ENCODE assay signal across 10 cellular contexts in the genomic region with DNA sequence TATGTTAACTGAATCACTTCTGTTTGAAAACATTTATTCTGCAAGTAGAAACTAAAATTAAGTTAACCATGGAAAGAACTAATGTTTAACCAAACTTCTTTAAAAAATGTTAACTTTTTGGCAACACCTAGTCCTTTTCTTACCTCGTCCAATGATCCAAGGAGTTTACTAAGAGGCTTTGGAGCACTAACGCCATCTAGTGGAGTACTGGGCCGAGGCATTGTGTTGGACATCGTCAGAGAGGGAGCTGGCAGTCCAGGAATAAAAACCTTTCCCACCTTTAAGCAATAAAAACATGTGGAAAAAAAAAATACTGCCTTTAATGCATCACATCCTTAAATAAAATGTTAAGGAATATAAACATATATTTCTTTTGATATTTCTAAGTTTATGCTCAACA. TPM values are rescaled to one million over a fixed set of nuclear protein-coding genes. Genes with fewer than 3 reads are reported as not detected.
DNase-seq lines count a peak whose midpoint lies in the region; ATAC-seq and TF ChIP-seq lines count a peak whose summit lies in the region.
"Not testable (repeated sequence)": the region's sequence is repeated elsewhere in the genome, so short reads cannot be mapped to it uniquely, and the experiment has no call there.
"Had no signal": no experiment of that assay in that cellular context is flagged by ENCODE, and none has a peak within 500 bp of the region (broad histone marks: within the 10 kb centered on the region; RNA-seq: fewer than 3 reads in every experiment).

No MANE protein-coding gene starts in this region.

- in situ Hi-C loops in brain microvascular endothelial cell (cut with HindIII; ENCODE audit: low pct_ligation_motif_present, low sequenced_read_pairs), result not testable (repeated sequence)

- TF ChIP-seq CTCF in AG10803 (conservative IDR thresholded peaks at IDR 0.05; ENCODE audit: low read length) (peak; percentile 23), HFFc6 (IDR thresholded peaks at IDR 0.05) (peak; percentile 66), brain microvascular endothelial cell (IDR thresholded peaks at IDR 0.05; ENCODE audit: low read depth, low read length, missing control alignments) (peak; percentile 26), cardiac muscle cell (IDR thresholded peaks at IDR 0.05; ENCODE audit: low read depth, low read length) (peak; percentile 30), neutrophil (IDR thresholded peaks at IDR 0.05) (peak; percentile 9)

- H3K36me3 ChIP-seq in brain microvascular endothelial cell (replicated peaks); cardiac muscle cell; neutrophil: not testable (repeated sequence)

- not testable (repeated sequence) for H3K27ac Mint-ChIP-seq in HFFc6

- not testable (repeated sequence) for DNase-seq in AG10803 (ENCODE audit: low read depth); cardiac muscle cell (ENCODE audit: low read depth in 1 of 2, low spot score in 1 of 2)
- peak; percentile 34 for DNase-seq in HFFc6
- DNase-seq in activated CD8-positive, alpha-beta memory T cell treated with anti-CD3 and anti-CD28 coated beads, Interleukin-2, amount 50 U/mL, for 4 hours, result peak; percentile 53
- DNase-seq in brain microvascular endothelial cell, result peak; percentile 66
- DNase-seq in stimulated activated CD8-positive, alpha-beta memory T cell treated with anti-CD3 and anti-CD28 coated beads, Interleukin-12 subunit alpha, Interleukin-12 subunit beta, amount 100 ng/mL, for 24 hours (ENCODE audit: extremely low read depth), result peak; percentile 9

- not testable (repeated sequence) for H3K9me3 Mint-ChIP-seq in HFFc6

- ATAC-seq in SK-N-SH treated with all-trans-retinoic acid at 6 μM for 48 hours, result peak; percentile 79

- H3K27me3 ChIP-seq in brain microvascular endothelial cell (replicated peaks); cardiac muscle cell; neutrophil: not testable (repeated sequence)

- H3K27ac ChIP-seq in brain microvascular endothelial cell, cardiac muscle cell, neutrophil: not testable (repeated sequence)

- not testable (repeated sequence) for H3K4me3 Mint-ChIP-seq in HFFc6

- H3K27me3 Mint-ChIP-seq in HFFc6 (ENCODE audit: insufficient read depth), result not testable (repeated sequence)

- H3K9me3 ChIP-seq in cardiac muscle cell (ENCODE audit: low read depth); neutrophil: not testable (repeated sequence)

- H3K4me1 Mint-ChIP-seq in HFFc6 (ENCODE audit: low read depth), result not testable (repeated sequence)

- H3K4me3 ChIP-seq in AG10803 (ENCODE audit: low read length); brain microvascular endothelial cell (ENCODE audit: low read depth, low read length); cardiac muscle cell; neutrophil (ENCODE audit: low read depth in 1 of 2, low read length in 1 of 2): not testable (repeated sequence)

- H3K4me1 ChIP-seq in cardiac muscle cell (ENCODE audit: low read depth); neutrophil (ENCODE audit: control insufficient read depth in 1 of 2, insufficient read depth in 1 of 2, low read depth in 1 of 2, low read length in 1 of 2): not testable (repeated sequence)

- H3K36me3 Mint-ChIP-seq in HFFc6 (ENCODE audit: low read depth), result not testable (repeated sequence)

RNA-seq across cellular contexts. Expression of a gene that starts 2.4 kb away (rescaled TPM):
- total RNA-seq in HFFc6 (2021; fragmentation: NEBNext Ultra II Directional; extraction: Animal tissue kit (Norgen Biotek cat#: 25700)), result under 1 TPM in 5 of 6 experiments, not detected in 1; 0.05 to 0.11 (median 0.09) TPM
- 0.25 and 0.45 TPM in 2 replicates for total RNA-seq in cardiac muscle cell
- polyA plus RNA-seq in cardiac muscle cell, result 0.05 and 0.14 TPM in 2 replicates
- total RNA-seq: endothelial cell of umbilical vein had no signal

RNA-seq across cellular contexts. Expression of a gene that starts 16.5 kb away (rescaled TPM):
- not detected for total RNA-seq in HFFc6 (2021; fragmentation: NEBNext Ultra II Directional; extraction: Animal tissue kit (Norgen Biotek cat#: 25700))
- not detected in 2 replicates for total RNA-seq in cardiac muscle cell
- polyA plus RNA-seq in cardiac muscle cell, result not detected in 2 replicates
- total RNA-seq: Daoy, endothelial cell of umbilical vein had no signal
- polyA plus RNA-seq: endothelial cell of umbilical vein had no signal

Comparison
In these comparisons a context has a peak if more than half of its experiments do, and no peak if none do; other contexts are left out.
1. CTCF ChIP-seq: peak in every context shown above with its lines; median percentile 66 in HFFc6; 30 in cardiac muscle cell; 26 in brain microvascular endothelial cell; 23 in AG10803; 9 in neutrophil.